ENCODE assay signal across 1 cellular context in genomic region chr14:52791204-52792096, GRCh38.
TF ChIP-seq lines count a peak whose summit lies in the region.

TSS of gene GNPNAT1 (minus strand) at chr14:52791607. CDS start at chr14:52784650, 6,957 bp downstream.

TF ChIP-seq in HepG2, 621 proteins besides CTCF, POLR2A, EP300 and RAD21 (continued from another document and continues in another):
- TF ChIP-seq ZNF407 (CRISPR knock-in tag; IDR thresholded peaks at IDR 0.05; ENCODE audit: not compliant biosample characterization): peak; percentile 91
- TF ChIP-seq ZNF430 (CRISPR knock-in tag; IDR thresholded peaks at IDR 0.05): peak; percentile 82; the same call in 1 of the 2 replicates
- peak; percentile 19; the same call in 1 of the 2 replicates for TF ChIP-seq ZNF329 (CRISPR knock-in tag; IDR thresholded peaks at IDR 0.05; ENCODE audit: low read depth)
- TF ChIP-seq ZNF615 (CRISPR knock-in tag; IDR thresholded peaks at IDR 0.05; ENCODE audit: borderline replicate concordance): 0 out of 2 replicates have a peak, but pooled peaks have one; percentile 52
- TF ChIP-seq RFXANK (CRISPR knock-in tag; IDR thresholded peaks at IDR 0.05): peak; percentile 85
- TF ChIP-seq, protein P1, sequence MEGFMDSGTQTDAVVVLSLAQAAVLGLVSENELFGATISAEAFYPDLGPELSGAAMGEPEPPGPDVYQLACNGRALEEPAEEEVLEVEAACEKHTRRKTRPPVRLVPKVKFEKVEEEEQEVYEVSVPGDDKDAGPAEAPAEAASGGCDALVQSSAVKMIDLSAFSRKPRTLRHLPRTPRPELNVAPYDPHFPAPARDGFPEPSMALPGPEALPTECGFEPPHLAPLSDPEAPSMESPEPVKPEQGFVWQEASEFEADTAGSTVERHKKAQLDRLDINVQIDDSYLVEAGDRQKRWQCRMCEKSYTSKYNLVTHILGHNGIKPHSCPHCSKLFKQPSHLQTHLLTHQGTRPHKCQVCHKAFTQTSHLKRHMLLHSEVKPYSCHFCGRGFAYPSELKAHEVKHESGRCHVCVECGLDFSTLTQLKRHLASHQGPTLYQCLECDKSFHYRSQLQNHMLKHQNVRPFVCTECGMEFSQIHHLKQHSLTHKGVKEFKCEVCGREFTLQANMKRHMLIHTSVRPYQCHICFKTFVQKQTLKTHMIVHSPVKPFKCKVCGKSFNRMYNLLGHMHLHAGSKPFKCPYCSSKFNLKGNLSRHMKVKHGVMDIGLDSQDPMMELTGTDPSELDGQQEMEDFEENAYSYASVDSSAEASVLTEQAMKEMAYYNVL (CRISPR knock-in tag; IDR thresholded peaks at IDR 0.05; ENCODE audit: borderline replicate concordance): no peak
- TF ChIP-seq ZNF251 (CRISPR knock-in tag; IDR thresholded peaks at IDR 0.05): 0 out of 2 replicates have a peak, but pooled peaks have one; percentile 46
- TF ChIP-seq, protein P2, sequence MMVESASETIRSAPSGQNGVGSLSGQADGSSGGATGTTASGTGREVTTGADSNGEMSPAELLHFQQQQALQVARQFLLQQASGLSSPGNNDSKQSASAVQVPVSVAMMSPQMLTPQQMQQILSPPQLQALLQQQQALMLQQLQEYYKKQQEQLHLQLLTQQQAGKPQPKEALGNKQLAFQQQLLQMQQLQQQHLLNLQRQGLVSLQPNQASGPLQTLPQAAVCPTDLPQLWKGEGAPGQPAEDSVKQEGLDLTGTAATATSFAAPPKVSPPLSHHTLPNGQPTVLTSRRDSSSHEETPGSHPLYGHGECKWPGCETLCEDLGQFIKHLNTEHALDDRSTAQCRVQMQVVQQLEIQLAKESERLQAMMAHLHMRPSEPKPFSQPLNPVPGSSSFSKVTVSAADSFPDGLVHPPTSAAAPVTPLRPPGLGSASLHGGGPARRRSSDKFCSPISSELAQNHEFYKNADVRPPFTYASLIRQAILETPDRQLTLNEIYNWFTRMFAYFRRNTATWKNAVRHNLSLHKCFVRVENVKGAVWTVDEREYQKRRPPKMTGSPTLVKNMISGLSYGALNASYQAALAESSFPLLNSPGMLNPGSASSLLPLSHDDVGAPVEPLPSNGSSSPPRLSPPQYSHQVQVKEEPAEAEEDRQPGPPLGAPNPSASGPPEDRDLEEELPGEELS (CRISPR knock-in tag; IDR thresholded peaks at IDR 0.05): peak; percentile 61
- TF ChIP-seq BORCS8-MEF2B (CRISPR knock-in tag; IDR thresholded peaks at IDR 0.05): peak; percentile 88
- TF ChIP-seq PAWR (CRISPR knock-in tag; IDR thresholded peaks at IDR 0.05; ENCODE audit: borderline replicate concordance): 0 out of 2 replicates have a peak, but pooled peaks have one; percentile 47
- peak; percentile 75 for TF ChIP-seq NKX3-1 (CRISPR knock-in tag; IDR thresholded peaks at IDR 0.05)
- TF ChIP-seq ZNF841 (CRISPR knock-in tag; IDR thresholded peaks at IDR 0.05; ENCODE audit: borderline replicate concordance): no peak
- peak; percentile 66; the same call in 1 of the 2 replicates for TF ChIP-seq ETV5 (CRISPR knock-in tag; IDR thresholded peaks at IDR 0.05; ENCODE audit: borderline replicate concordance)
- TF ChIP-seq ZBTB49 (CRISPR knock-in tag; IDR thresholded peaks at IDR 0.05; ENCODE audit: borderline replicate concordance): no peak
- peak; percentile 95 for TF ChIP-seq ARNT2 (CRISPR knock-in tag; IDR thresholded peaks at IDR 0.05; ENCODE audit: low read depth)
- TF ChIP-seq RXRA (CRISPR knock-in tag; IDR thresholded peaks at IDR 0.05): peak; percentile 72
- 0 out of 2 replicates have a peak, but pooled peaks have one; percentile 86 for TF ChIP-seq ZNF383 (CRISPR knock-in tag; IDR thresholded peaks at IDR 0.05; ENCODE audit: borderline replicate concordance)
- TF ChIP-seq MXI1 (IDR thresholded peaks at IDR 0.05; ENCODE audit: borderline replicate concordance, low read depth, low read length): peak; percentile 57; the same call in 2 of the 3 replicates
- TF ChIP-seq NFE2 (CRISPR knock-in tag; IDR thresholded peaks at IDR 0.05): no peak
- TF ChIP-seq REXO4 (CRISPR knock-in tag; IDR thresholded peaks at IDR 0.05; ENCODE audit: borderline replicate concordance): no peak
- peak; percentile 91 for TF ChIP-seq SAP130 (CRISPR knock-in tag; IDR thresholded peaks at IDR 0.05; ENCODE audit: low read depth)
- 0 out of 2 replicates have a peak, but pooled peaks have one; percentile 70 for TF ChIP-seq ZFYVE20 (CRISPR knock-in tag; IDR thresholded peaks at IDR 0.05; ENCODE audit: borderline replicate concordance, low read depth)
- peak; percentile 95 for TF ChIP-seq DNMT1 (CRISPR knock-in tag; IDR thresholded peaks at IDR 0.05)
- TF ChIP-seq ZFP82 (CRISPR knock-in tag; IDR thresholded peaks at IDR 0.05; ENCODE audit: borderline replicate concordance): no peak
- 0 out of 2 replicates have a peak, but pooled peaks have one; percentile 40 for TF ChIP-seq ZNF713 (CRISPR knock-in tag; IDR thresholded peaks at IDR 0.05)
- peak; percentile 17; the same call in 1 of the 2 replicates for TF ChIP-seq THAP7 (CRISPR knock-in tag; IDR thresholded peaks at IDR 0.05)
- TF ChIP-seq ZNF263 (CRISPR knock-in tag; IDR thresholded peaks at IDR 0.05): peak; percentile 66
- TF ChIP-seq, protein P3, sequence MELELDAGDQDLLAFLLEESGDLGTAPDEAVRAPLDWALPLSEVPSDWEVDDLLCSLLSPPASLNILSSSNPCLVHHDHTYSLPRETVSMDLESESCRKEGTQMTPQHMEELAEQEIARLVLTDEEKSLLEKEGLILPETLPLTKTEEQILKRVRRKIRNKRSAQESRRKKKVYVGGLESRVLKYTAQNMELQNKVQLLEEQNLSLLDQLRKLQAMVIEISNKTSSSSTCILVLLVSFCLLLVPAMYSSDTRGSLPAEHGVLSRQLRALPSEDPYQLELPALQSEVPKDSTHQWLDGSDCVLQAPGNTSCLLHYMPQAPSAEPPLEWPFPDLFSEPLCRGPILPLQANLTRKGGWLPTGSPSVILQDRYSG (CRISPR knock-in tag; IDR thresholded peaks at IDR 0.05): peak; percentile 51; the same call in 1 of the 2 replicates
- no peak for TF ChIP-seq ATF1 (CRISPR knock-in tag; IDR thresholded peaks at IDR 0.05)
- TF ChIP-seq PCBP1 (IDR thresholded peaks at IDR 0.05; ENCODE audit: borderline replicate concordance, low read depth, low read length): no peak
- TF ChIP-seq, protein P4, sequence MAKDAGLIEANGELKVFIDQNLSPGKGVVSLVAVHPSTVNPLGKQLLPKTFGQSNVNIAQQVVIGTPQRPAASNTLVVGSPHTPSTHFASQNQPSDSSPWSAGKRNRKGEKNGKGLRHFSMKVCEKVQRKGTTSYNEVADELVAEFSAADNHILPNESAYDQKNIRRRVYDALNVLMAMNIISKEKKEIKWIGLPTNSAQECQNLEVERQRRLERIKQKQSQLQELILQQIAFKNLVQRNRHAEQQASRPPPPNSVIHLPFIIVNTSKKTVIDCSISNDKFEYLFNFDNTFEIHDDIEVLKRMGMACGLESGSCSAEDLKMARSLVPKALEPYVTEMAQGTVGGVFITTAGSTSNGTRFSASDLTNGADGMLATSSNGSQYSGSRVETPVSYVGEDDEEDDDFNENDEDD (CRISPR knock-in tag; IDR thresholded peaks at IDR 0.05; ENCODE audit: borderline replicate concordance): peak; percentile 92
- TF ChIP-seq, protein P5, sequence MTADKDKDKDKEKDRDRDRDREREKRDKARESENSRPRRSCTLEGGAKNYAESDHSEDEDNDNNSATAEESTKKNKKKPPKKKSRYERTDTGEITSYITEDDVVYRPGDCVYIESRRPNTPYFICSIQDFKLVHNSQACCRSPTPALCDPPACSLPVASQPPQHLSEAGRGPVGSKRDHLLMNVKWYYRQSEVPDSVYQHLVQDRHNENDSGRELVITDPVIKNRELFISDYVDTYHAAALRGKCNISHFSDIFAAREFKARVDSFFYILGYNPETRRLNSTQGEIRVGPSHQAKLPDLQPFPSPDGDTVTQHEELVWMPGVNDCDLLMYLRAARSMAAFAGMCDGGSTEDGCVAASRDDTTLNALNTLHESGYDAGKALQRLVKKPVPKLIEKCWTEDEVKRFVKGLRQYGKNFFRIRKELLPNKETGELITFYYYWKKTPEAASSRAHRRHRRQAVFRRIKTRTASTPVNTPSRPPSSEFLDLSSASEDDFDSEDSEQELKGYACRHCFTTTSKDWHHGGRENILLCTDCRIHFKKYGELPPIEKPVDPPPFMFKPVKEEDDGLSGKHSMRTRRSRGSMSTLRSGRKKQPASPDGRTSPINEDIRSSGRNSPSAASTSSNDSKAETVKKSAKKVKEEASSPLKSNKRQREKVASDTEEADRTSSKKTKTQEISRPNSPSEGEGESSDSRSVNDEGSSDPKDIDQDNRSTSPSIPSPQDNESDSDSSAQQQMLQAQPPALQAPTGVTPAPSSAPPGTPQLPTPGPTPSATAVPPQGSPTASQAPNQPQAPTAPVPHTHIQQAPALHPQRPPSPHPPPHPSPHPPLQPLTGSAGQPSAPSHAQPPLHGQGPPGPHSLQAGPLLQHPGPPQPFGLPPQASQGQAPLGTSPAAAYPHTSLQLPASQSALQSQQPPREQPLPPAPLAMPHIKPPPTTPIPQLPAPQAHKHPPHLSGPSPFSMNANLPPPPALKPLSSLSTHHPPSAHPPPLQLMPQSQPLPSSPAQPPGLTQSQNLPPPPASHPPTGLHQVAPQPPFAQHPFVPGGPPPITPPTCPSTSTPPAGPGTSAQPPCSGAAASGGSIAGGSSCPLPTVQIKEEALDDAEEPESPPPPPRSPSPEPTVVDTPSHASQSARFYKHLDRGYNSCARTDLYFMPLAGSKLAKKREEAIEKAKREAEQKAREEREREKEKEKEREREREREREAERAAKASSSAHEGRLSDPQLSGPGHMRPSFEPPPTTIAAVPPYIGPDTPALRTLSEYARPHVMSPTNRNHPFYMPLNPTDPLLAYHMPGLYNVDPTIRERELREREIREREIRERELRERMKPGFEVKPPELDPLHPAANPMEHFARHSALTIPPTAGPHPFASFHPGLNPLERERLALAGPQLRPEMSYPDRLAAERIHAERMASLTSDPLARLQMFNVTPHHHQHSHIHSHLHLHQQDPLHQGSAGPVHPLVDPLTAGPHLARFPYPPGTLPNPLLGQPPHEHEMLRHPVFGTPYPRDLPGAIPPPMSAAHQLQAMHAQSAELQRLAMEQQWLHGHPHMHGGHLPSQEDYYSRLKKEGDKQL (CRISPR knock-in tag; IDR thresholded peaks at IDR 0.05; ENCODE audit: low read depth): 0 out of 2 replicates have a peak, but pooled peaks have one; percentile 11
